28 cellular contexts compared by ENCODE assay signal in genomic region chr4:45989775-45990174, GRCh38.
"Had no signal": no experiment of that assay in that cellular context is flagged by ENCODE, and none has a peak within 500 bp of the region (broad histone marks: within the 10 kb centered on the region; RNA-seq: fewer than 3 reads in every experiment).

No MANE protein-coding gene starts in this region.

- H3K27me3 ChIP-seq: neural progenitor cell, ovary, spleen, suprapubic skin, testis, tibial artery, transverse colon, upper lobe of right lung, uterus had no signal

- ATAC-seq: natural killer cell; psoas muscle; right cardiac atrium; sciatic nerve; stimulated activated memory B cell treated with anti-CD40 and anti-IgM and Interleukin-4, amounts not matched to agents 10 μg/mL and 1 μg/mL and 100 μg/mL, for 72 hours; stimulated activated naive CD8-positive, alpha-beta T cell treated with anti-CD3 and anti-CD28 coated beads, Interleukin-15, amount 100 ng/mL, for 72 hours; stimulated activated naive CD8-positive, alpha-beta T cell treated with anti-CD3 and anti-CD28 coated beads, Interleukin-15, Interleukin-2, amounts not matched to agents 100 U/mL and 50 U/mL, for 24 hours; upper lobe of right lung had no signal

- H3K36me3 ChIP-seq: neural progenitor cell, ovary, spleen, suprapubic skin, tibial artery, transverse colon, upper lobe of right lung, uterus had no signal

- DNase-seq: natural killer cell; occipital lobe; ovary; posterior cingulate gyrus; psoas muscle; right cardiac atrium; spleen; stimulated activated CD4-positive, alpha-beta T cell treated with anti-CD3 and anti-CD28 coated beads, Interleukin-12 subunit alpha, Interleukin-12 subunit beta, amount 100 ng/mL, for 4 hours; stimulated activated CD4-positive, alpha-beta T cell treated with anti-CD3 and anti-CD28 coated beads, Interleukin-1b, Interleukin-23, amount 100 ng/mL, for 48 hours; stimulated activated CD4-positive, alpha-beta T cell treated with anti-CD3 and anti-CD28 coated beads, Interleukin-4, amount 100 ng/mL, for 1 hour; stimulated activated CD4-positive, alpha-beta T cell treated with anti-CD3 and anti-CD28 coated beads, Interleukin-4, amount 100 ng/mL, for 4 hours; stimulated activated CD8-positive, alpha-beta memory T cell treated with anti-CD3 and anti-CD28 coated beads, Interleukin-4, amount 100 ng/mL, for 48 hours; stimulated activated naive CD4-positive, alpha-beta T cell; stimulated activated naive CD8-positive, alpha-beta T cell treated with anti-CD3 and anti-CD28 coated beads, Interleukin-15, amount 100 ng/mL, for 72 hours; stimulated activated naive CD8-positive, alpha-beta T cell treated with anti-CD3 and anti-CD28 coated beads, Interleukin-15, Interleukin-2, amounts not matched to agents 100 U/mL and 50 U/mL, for 24 hours; substantia nigra; testis; tibial artery; transverse colon; upper lobe of right lung; uterus had no signal

- H3K27ac ChIP-seq: neural progenitor cell, ovary, parathyroid adenoma, psoas muscle, skin epidermis, spleen, suprapubic skin, testis, tibial artery, transverse colon, upper lobe of right lung, uterus had no signal

- H3K79me2 ChIP-seq: parathyroid adenoma had no signal

- H3K9me3 ChIP-seq: ovary, psoas muscle, suprapubic skin, testis, tibial artery, transverse colon, uterus had no signal

- H3K9ac ChIP-seq: neural progenitor cell, parathyroid adenoma had no signal

- H2AFZ ChIP-seq: neural progenitor cell, parathyroid adenoma had no signal

- H3K4me2 ChIP-seq: neural progenitor cell, smooth muscle cell had no signal

- H3K4me3 ChIP-seq: neural progenitor cell, ovary, psoas muscle, skin epidermis, smooth muscle cell, spleen, suprapubic skin, testis, tibial artery, transverse colon, upper lobe of right lung, uterus had no signal

- H3K4me1 ChIP-seq: neural progenitor cell, parathyroid adenoma, psoas muscle, spleen, suprapubic skin, testis, tibial artery, transverse colon, upper lobe of right lung, uterus had no signal
